ENCODE assay signal across 16 cellular contexts in the genomic region with DNA sequence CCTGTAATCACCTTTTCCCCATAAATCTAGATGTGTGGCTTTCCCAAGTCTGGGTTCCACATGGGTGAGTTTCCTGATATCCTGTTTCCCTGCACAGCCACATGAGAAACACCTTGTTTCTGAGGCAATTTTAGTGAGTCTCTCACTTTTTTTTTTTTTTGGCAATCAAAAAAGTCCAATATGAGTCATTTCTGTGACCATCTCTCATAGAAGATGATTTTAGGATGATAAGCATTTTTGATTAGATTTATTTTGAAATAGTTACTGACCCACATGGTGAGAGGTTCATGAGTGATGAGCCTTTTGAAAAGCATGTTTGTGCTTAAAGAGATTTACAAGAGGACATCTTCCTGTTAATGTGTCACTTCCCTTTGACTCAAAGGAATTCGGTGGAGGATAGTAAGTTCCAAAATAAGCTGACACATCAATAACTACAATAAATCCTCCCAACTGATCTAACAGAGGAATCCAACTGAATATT.
A peak's percentile ranks its signal among the peaks of the same experiment; 100 is the strongest.
DNase-seq lines count a peak whose midpoint lies in the region; ATAC-seq and TF ChIP-seq lines count a peak whose summit lies in the region.
"Had no signal": no experiment of that assay in that cellular context is flagged by ENCODE, and none has a peak within 500 bp of the region (broad histone marks: within the 10 kb centered on the region; RNA-seq: fewer than 3 reads in every experiment).

No MANE protein-coding gene starts in this region.

- no peaks in the 10 kb centered on the region for H3K36me3 ChIP-seq in PC-3 (ENCODE audit: low read depth, low read length)

- H3K9me3 ChIP-seq in PC-3 (ENCODE audit: low read length): no peaks in the 10 kb centered on the region
- H3K9me3 ChIP-seq: mucosa of descending colon had no signal

- CTCF ChIA-PET in PC-3 (lab: Charles Lee): interaction anchor here (1.0 kb wide), 1 partner anchor 466 kb away, joined by 4 read pairs; no protein-coding TSS in a partner anchor

- H3K27ac Mint-ChIP-seq in nephron progenitor cell: peak overlapping the region; percentile 43
- H3K27ac Mint-ChIP-seq: activated T-cell treated with anti-CD3 and anti-CD28 coated beads, Interleukin-2, amount 50 U/mL, for 72 hours; CD14-positive monocyte had no signal

- peaks cover 8% of the 10 kb centered on the region; the same call in 1 of the 2 replicates for H3K79me2 ChIP-seq in PC-3 (ENCODE audit: low read length)

- H3K9me2 ChIP-seq in PC-3 (replicated peaks; ENCODE audit: low read length): no peaks in the 10 kb centered on the region

- no peaks in the 10 kb centered on the region for H3K27me3 Mint-ChIP-seq in nephron progenitor cell (ENCODE audit: low read depth, poor library complexity)
- H3K27me3 Mint-ChIP-seq: central memory CD8-positive, alpha-beta T cell had no signal

- no peaks in the 10 kb centered on the region for H3K27me3 ChIP-seq in PC-3 (ENCODE audit: low read length)

- H3K4me3 ChIP-seq in PC-3 (ENCODE audit: low read length): no peak overlapping the region
- H3K4me3 ChIP-seq in epithelial cell of esophagus (ENCODE audit: low read length): no peak overlapping the region
- H3K4me3 ChIP-seq: mucosa of descending colon, SK-N-MC had no signal

- intact Hi-C loops in PC-3 (cut with micrococcal nuclease): no loop called here

- H3K4me1 Mint-ChIP-seq in nephron progenitor cell: peaks cover 58% of the 10 kb centered on the region
- H3K4me1 Mint-ChIP-seq: CD14-positive monocyte; central memory CD8-positive, alpha-beta T cell had no signal

- peaks cover 4% of the 10 kb centered on the region for H3K9me3 Mint-ChIP-seq in nephron progenitor cell

- peak; percentile 86 for ATAC-seq in PC-3
- no peak for ATAC-seq in GM21526 (IDR thresholded peaks at IDR 0.05; ENCODE audit: low FRiP score, unreplicated experiment)
- no peak for ATAC-seq in GM19467 (IDR thresholded peaks at IDR 0.05; ENCODE audit: unreplicated experiment)
- ATAC-seq: activated T-cell treated with anti-CD3 and anti-CD28 coated beads, Interleukin-2, amount 50 U/mL, for 72 hours; mucosa of descending colon had no signal

- peak overlapping the region; percentile 81 for H3K9ac ChIP-seq in PC-3 (ENCODE audit: low read length)

- TF ChIP-seq CTCF in PC-3 (conservative IDR thresholded peaks at IDR 0.05; ENCODE audit: low read depth, low read length) (no peak), epithelial cell of esophagus (IDR thresholded peaks at IDR 0.05; ENCODE audit: insufficient read depth, low read depth, low read length, missing control alignments) (no peak), nephron progenitor cell (IDR thresholded peaks at IDR 0.05) (no peak)

- peak overlapping the region; percentile 55 for H3K4me2 ChIP-seq in PC-3 (ENCODE audit: low read length)

- DNase-seq in ELR (ENCODE audit: low read depth) (peak; percentile 96), PC-3 (peak; percentile 94), epithelial cell of esophagus (ENCODE audit: low read depth) (peak; percentile 67), nephron progenitor cell (peak; percentile 23), NCI-H2081 (lab: John Stamatoyannopoulos, UW) (no peak), DMS 273 (lab: John Stamatoyannopoulos, UW; ENCODE audit: unreplicated experiment) (no peak)
- DNase-seq: activated CD4-positive, alpha-beta T cell treated with anti-CD3 and anti-CD28 coated beads, Interleukin-2, amount 50 U/mL, for 48 hours; activated T-cell treated with anti-CD3 and anti-CD28 coated beads, Interleukin-2, amount 50 U/mL, for 72 hours; glutamatergic neuron; mucosa of descending colon; NCI-H1417 treated with DMSO at 0.1 percent for 48 hours had no signal

- H3K36me3 Mint-ChIP-seq in nephron progenitor cell (ENCODE audit: low read depth): no peaks in the 10 kb centered on the region
- H3K36me3 Mint-ChIP-seq: CD14-positive monocyte had no signal

- no TSS peak for BruUV-seq in PC-3 (replicated peaks; lab: Mats Ljungman, UMichigan)

- no peaks in the 10 kb centered on the region for H4K20me1 ChIP-seq in PC-3 (ENCODE audit: low read length)

- POLR2A ChIA-PET in PC-3 (lab: Charles Lee; ENCODE audit: unreplicated experiment): interaction anchor here (0.6 to 0.7 kb wide), 2 partner anchors 144 to 288 kb away, joined by 4 to 8 read pairs; no protein-coding TSS in a partner anchor

- H3K27ac ChIP-seq in PC-3 (ENCODE audit: low read length): peak overlapping the region; percentile 98
- H3K27ac ChIP-seq: SK-N-MC had no signal

- no peak overlapping the region for H2AFZ ChIP-seq in PC-3 (ENCODE audit: low read length)

- no peak overlapping the region for H3K4me3 Mint-ChIP-seq in nephron progenitor cell
- H3K4me3 Mint-ChIP-seq: activated T-cell treated with anti-CD3 and anti-CD28 coated beads, Interleukin-2, amount 50 U/mL, for 72 hours; CD14-positive monocyte; central memory CD8-positive, alpha-beta T cell had no signal

- H3K4me1 ChIP-seq in PC-3 (ENCODE audit: insufficient read depth, low read length): peaks cover 50% of the 10 kb centered on the region

- H3F3A ChIP-seq in PC-3 (ENCODE audit: low read length, unreplicated experiment): peaks cover 5% of the 10 kb centered on the region

Comparison
In these comparisons a context has a peak if more than half of its experiments do, and no peak if none do; other contexts are left out.
1. DNase-seq: peak in ELR (single experiment), PC-3 (single experiment), epithelial cell of esophagus (single experiment) and nephron progenitor cell (single experiment); none in NCI-H2081 (0 of 2) and DMS 273 (single experiment).